19 cellular contexts compared by ENCODE assay signal in genomic region chr1:30904191-30904961, GRCh38. TPM values are rescaled to one million over a fixed set of nuclear protein-coding genes. Genes with fewer than 3 reads are reported as not detected.
A peak's percentile ranks its signal among the peaks of the same experiment; 100 is the strongest.
DNase-seq lines count a peak whose midpoint lies in the region; ATAC-seq, FAIRE-seq and TF ChIP-seq lines count a peak whose summit lies in the region.
"Had no signal": no experiment of that assay in that cellular context is flagged by ENCODE, and none has a peak within 500 bp of the region (broad histone marks: within the 10 kb centered on the region; RNA-seq: fewer than 3 reads in every experiment).

No MANE protein-coding gene starts in this region.

- no peak for ATAC-seq in GM21515 (IDR thresholded peaks at IDR 0.05; ENCODE audit: unreplicated experiment)
- ATAC-seq in HG03097 (IDR thresholded peaks at IDR 0.05; ENCODE audit: low FRiP score, unreplicated experiment) = no peak
- ATAC-seq: activated naive CD4-positive, alpha-beta T cell treated with anti-CD3 and anti-CD28 coated beads, Interleukin-2, amount 50 U/mL, for 72 hours; left ventricle myocardium superior; SK-N-SH treated with all-trans-retinoic acid at 6 μM for 48 hours; stimulated activated memory B cell treated with anti-CD40 and anti-IgM and Interleukin-4, amounts not matched to agents 10 μg/mL and 1 μg/mL and 100 μg/mL, for 72 hours had no signal

- H3K27ac ChIP-seq in kidney (ENCODE audit: low read depth in 2 of 2, low read length in 2 of 2) (no peak overlapping the region), stomach (peak overlapping the region in 4 of 5 donors; percentile 15 to 85 (median 64))
- H3K27ac ChIP-seq: GM23248, parathyroid adenoma had no signal

- H3K36me3 ChIP-seq in H7 (replicated peaks; ENCODE audit: control insufficient read depth, insufficient read depth, low read length) = no peaks in the 10 kb centered on the region
- no peaks in the 10 kb centered on the region for H3K36me3 ChIP-seq in kidney (ENCODE audit: control insufficient read depth in 1 of 2, insufficient read depth in 2 of 2, low read length in 2 of 2)
- H3K36me3 ChIP-seq in stomach = no peaks in the 10 kb centered on the region
- H3K36me3 ChIP-seq: heart left ventricle had no signal

- H3K4me3 ChIP-seq in H7 (ENCODE audit: insufficient read depth, low read depth, low read length) (no peak overlapping the region), kidney (ENCODE audit: low read length in 2 of 2) (no peak overlapping the region), stomach (no peak overlapping the region)
- H3K4me3 ChIP-seq: GM23248, heart left ventricle had no signal

- intact Hi-C loops in kidney (cut with DNase I) (no loop called here), stomach (cut with DNase I; ENCODE audit: low total_unique reads) (no loop called here)

- 49 to 62% (median 58%) methylated on average over 11 of the region's 11 CpGs for WGBS in stomach, 5 donors

- TF ChIP-seq POLR2A in stomach (IDR thresholded peaks at IDR 0.05) = no peak

- H3K27me3 ChIP-seq in H7 (ENCODE audit: control insufficient read depth, insufficient read depth, low read length) (peaks cover 17% of the 10 kb centered on the region), stomach (peaks cover 0 to 20% (median 7%) of the 10 kb centered on the region in 3 donors)
- H3K27me3 ChIP-seq: heart left ventricle had no signal

- peaks cover 0 to 18% of the 10 kb centered on the region in 2 donors for H3K4me1 ChIP-seq in kidney (ENCODE audit: control insufficient read depth in 1 of 2, insufficient read depth in 1 of 2, low read depth in 1 of 2, low read length in 2 of 2)
- H3K4me1 ChIP-seq in stomach = peaks cover 43 to 79% (median 61%) of the 10 kb centered on the region in 4 donors
- H3K4me1 ChIP-seq: Caco-2, parathyroid adenoma had no signal

- DNase-seq in H7 = peak; percentile 48
- peak; percentile 2 for DNase-seq in RPMI8226
- DNase-seq in kidney = peak; percentile 51
- DNase-seq in stomach = no peak
- no peak for DNase-seq in NCI-H82 (lab: John Stamatoyannopoulos, UW)
- DNase-seq: activated CD4-positive, CD25-positive, alpha-beta regulatory T cell; activated T-cell treated with anti-CD3 and anti-CD28 coated beads, Interleukin-2, amount 50 U/mL, for 24 hours; Caco-2; GM23248; left ventricle myocardium superior; NCI-H2029 treated with DMSO at 0.1 percent for 48 hours had no signal

- no peak for TF ChIP-seq EP300 in stomach (IDR thresholded peaks at IDR 0.05)

- TF ChIP-seq CTCF in kidney (IDR thresholded peaks at IDR 0.05; ENCODE audit: borderline replicate concordance, extremely low read depth, insufficient read depth) (no peak), stomach (IDR thresholded peaks at IDR 0.05) (no peak)

- H3K9ac ChIP-seq in kidney (ENCODE audit: low read length in 2 of 2) = no peak overlapping the region
- H3K9ac ChIP-seq: GM23248, parathyroid adenoma had no signal

- H3K9me3 ChIP-seq in kidney (ENCODE audit: control insufficient read depth in 1 of 2, low read length in 2 of 2) (no peaks in the 10 kb centered on the region), stomach (no peaks in the 10 kb centered on the region)
- H3K9me3 ChIP-seq: Caco-2, heart left ventricle had no signal

- FAIRE-seq in kidney (lab: Jason Lieb, UNC) = no peak
- FAIRE-seq: RCC 7860 had no signal

RNA-seq across cellular contexts. Expression of gene SDC3, which starts 4.2 kb away (rescaled TPM):
- 38.0 and 44.2 TPM in 2 replicates for total RNA-seq in H7 (2014; rRNA removed; shearing (Covaris generic))
- total RNA-seq in kidney (58.7 TPM), stomach (10 to 100 TPM in 4 of 5 donors, under 1 TPM in 1; 0.58 to 47.2 (median 30.8) TPM)
- polyA plus RNA-seq in kidney (ENCODE audit: insufficient read depth, low read depth, low replicate concordance) (11.0 TPM), stomach (10 to 100 TPM in 2 of 3 donors, 1 to 10 TPM in 1; 9.9 to 13.0 (median 10.7) TPM)

Comparison
In these comparisons a context has a peak if more than half of its experiments do, and no peak if none do; other contexts are left out.
1. DNase-seq: peak in H7 (single experiment), RPMI8226 (single experiment) and kidney (single experiment); none in stomach (single experiment) and NCI-H82 (single experiment).
2. H3K27ac ChIP-seq: peak in stomach (4 of 5); none in kidney (0 of 2).